Comparison of ENCODE assay signal across 22 cellular contexts in genomic region chr5:158814521-158814920, GRCh38.
DNase-seq lines count a peak whose midpoint lies in the region; ATAC-seq and TF ChIP-seq lines count a peak whose summit lies in the region.
"Had no signal": no experiment of that assay in that cellular context is flagged by ENCODE, and none has a peak within 500 bp of the region (broad histone marks: within the 10 kb centered on the region; RNA-seq: fewer than 3 reads in every experiment).

No MANE protein-coding gene starts in this region.

- H3K27me3 ChIP-seq in mammary epithelial cell (ENCODE audit: insufficient read depth, low read length) (no peaks in the 10 kb centered on the region), Karpas-422 (ENCODE audit: low read length) (no peaks in the 10 kb centered on the region), WERI-Rb-1 (ENCODE audit: insufficient read depth, low read depth, severe bottlenecking) (no peaks in the 10 kb centered on the region)
- H3K27me3 ChIP-seq: body of pancreas, heart left ventricle, tibial artery had no signal

- dilution Hi-C loops in mammary epithelial cell (cut with HindIII; ENCODE audit: low sequenced_read_pairs): no loop called here

- H3K4me2 ChIP-seq in mammary epithelial cell (ENCODE audit: insufficient read depth, low read depth, low read length) (no peak overlapping the region), Karpas-422 (ENCODE audit: low read depth, low read length, poor library complexity, severe bottlenecking) (peak overlapping the region; percentile 37)
- H3K4me2 ChIP-seq: SK-N-SH, smooth muscle cell had no signal

- CTCF ChIA-PET in MCF 10A (lab: Yijun Ruan, JAX) (interaction anchor here (0.7 kb wide), 1 partner anchor 594 kb away, joined by 3 read pairs; no protein-coding TSS in a partner anchor), mammary epithelial cell (lab: Charles Lee; ENCODE audit: low non-redundant PET) (no interaction called here)

- no peak overlapping the region for H3K9ac ChIP-seq in mammary epithelial cell (ENCODE audit: insufficient read depth, low read length)
- H3K9ac ChIP-seq in Karpas-422 (ENCODE audit: low read length): no peak overlapping the region
- H3K9ac ChIP-seq: SK-N-SH had no signal

- in situ Hi-C loops in mammary epithelial cell (cut with MboI; ENCODE audit: low sequenced_read_pairs in 2 of 2): no loop called here

- ATAC-seq in GM19397 (IDR thresholded peaks at IDR 0.05; ENCODE audit: unreplicated experiment): no peak
- ATAC-seq: body of pancreas; heart left ventricle; naive thymus-derived CD8-positive, alpha-beta T cell; stimulated activated naive CD8-positive, alpha-beta T cell treated with anti-CD3 and anti-CD28 coated beads, Interleukin-15, Interleukin-2, amounts not matched to agents 100 U/mL and 50 U/mL, for 24 hours had no signal

- H3K4me1 ChIP-seq in mammary epithelial cell (ENCODE audit: insufficient read depth, low read length) (no peaks in the 10 kb centered on the region), Karpas-422 (ENCODE audit: low read length) (peaks cover 89% of the 10 kb centered on the region)

- H3K36me3 Mint-ChIP-seq in MCF 10A (ENCODE audit: insufficient read depth, unreplicated experiment): no peaks in the 10 kb centered on the region

- H2AFZ ChIP-seq in mammary epithelial cell (ENCODE audit: low read depth, low read length) (no peak overlapping the region), Karpas-422 (ENCODE audit: low read length) (no peak overlapping the region)

- no peaks in the 10 kb centered on the region for H3K27me3 Mint-ChIP-seq in MCF 10A (ENCODE audit: insufficient read depth, unreplicated experiment)
- H3K27me3 Mint-ChIP-seq: naive thymus-derived CD8-positive, alpha-beta T cell had no signal

- H4K20me1 ChIP-seq in mammary epithelial cell (ENCODE audit: insufficient read depth, low read length) (no peaks in the 10 kb centered on the region), Karpas-422 (ENCODE audit: insufficient read depth, low read depth, low read length) (no peaks in the 10 kb centered on the region)

- POLR2A ChIA-PET in MCF 10A (lab: Yijun Ruan, JAX): no interaction called here

- no peak overlapping the region for H3K4me3 Mint-ChIP-seq in MCF 10A (ENCODE audit: unreplicated experiment)

- no peak overlapping the region for H3K27ac ChIP-seq in mammary epithelial cell (ENCODE audit: insufficient read depth, low read depth, low read length)
- H3K27ac ChIP-seq in Karpas-422 (ENCODE audit: low read length): peak overlapping the region; percentile 86
- H3K27ac ChIP-seq in WERI-Rb-1: no peak overlapping the region
- H3K27ac ChIP-seq: body of pancreas, heart left ventricle, RWPE1, tibial artery, VCaP had no signal

- WGBS in mammary epithelial cell (ENCODE audit: low coverage, missing lambda C conversion rate): 46% methylated on average over 4 of the region's 4 CpGs

- no peaks in the 10 kb centered on the region for H3K36me3 ChIP-seq in mammary epithelial cell (ENCODE audit: insufficient read depth, low read length)
- 0 out of 2 replicates have a peak, but pooled peaks cover 8% of the 10 kb centered on the region for H3K36me3 ChIP-seq in Karpas-422 (ENCODE audit: insufficient read depth, low read length)
- H3K36me3 ChIP-seq in WERI-Rb-1: no peaks in the 10 kb centered on the region
- H3K36me3 ChIP-seq: tibial artery had no signal

- TF ChIP-seq CTCF in MCF 10A (IDR thresholded peaks at IDR 0.05; ENCODE audit: unreplicated experiment): no peak
- no peak for TF ChIP-seq CTCF in mammary epithelial cell (conservative IDR thresholded peaks at IDR 0.05 in 1 of 2, IDR thresholded peaks at IDR 0.05 in 1 of 2; ENCODE audit: extremely low read depth in 1 of 2, insufficient read depth in 1 of 2, low read depth in 1 of 2, low read length in 2 of 2)
- no peak for TF ChIP-seq CTCF in WERI-Rb-1 (IDR thresholded peaks at IDR 0.05; ENCODE audit: low read depth, low read length)

- BruUV-seq in MCF 10A (replicated peaks; lab: Mats Ljungman, UMichigan) (no TSS peak), mammary epithelial cell (replicated peaks; lab: Mats Ljungman, UMichigan) (no TSS peak)

- H3K27ac Mint-ChIP-seq in MCF 10A (ENCODE audit: low read depth, unreplicated experiment): peak overlapping the region; percentile 4
- H3K27ac Mint-ChIP-seq: naive thymus-derived CD8-positive, alpha-beta T cell had no signal

- no peaks in the 10 kb centered on the region for H3K9me2 ChIP-seq in Karpas-422 (replicated peaks; ENCODE audit: insufficient read depth, low read length)
- H3K9me2 ChIP-seq: SK-N-SH had no signal

- peaks cover 7% of the 10 kb centered on the region for H3K4me1 Mint-ChIP-seq in MCF 10A (ENCODE audit: insufficient read depth, unreplicated experiment)

- intact Hi-C loops in MCF 10A (cut with micrococcal nuclease): no loop called here
- intact Hi-C loops in mammary epithelial cell (cut with micrococcal nuclease): no loop called here

- H3K4me3 ChIP-seq in mammary epithelial cell (replicated peaks in 1 of 3; ENCODE audit: insufficient read depth in 1 of 3, low read depth in 2 of 3, low read length in 3 of 3): no peak overlapping the region
- H3K4me3 ChIP-seq in Karpas-422 (ENCODE audit: low read length): no peak overlapping the region
- no peak overlapping the region for H3K4me3 ChIP-seq in WERI-Rb-1 (ENCODE audit: low read depth, low read length)
- H3K4me3 ChIP-seq: body of pancreas, heart left ventricle, smooth muscle cell, tibial artery had no signal

- no peaks in the 10 kb centered on the region for H3K9me3 ChIP-seq in mammary epithelial cell (replicated peaks; ENCODE audit: insufficient read depth, low read length)
- H3K9me3 ChIP-seq in Karpas-422 (ENCODE audit: low read length): no peaks in the 10 kb centered on the region
- H3K9me3 ChIP-seq in WERI-Rb-1 (ENCODE audit: severe bottlenecking): peaks cover 5% of the 10 kb centered on the region
- H3K9me3 ChIP-seq: body of pancreas, SK-N-SH, tibial artery had no signal

- H3K79me2 ChIP-seq in mammary epithelial cell (ENCODE audit: insufficient read depth, low read length): no peaks in the 10 kb centered on the region
- H3K79me2 ChIP-seq in Karpas-422 (ENCODE audit: low read length): peaks cover 100% of the 10 kb centered on the region

- DNase-seq in MCF 10A (ENCODE audit: unreplicated experiment) (peak; percentile 53), mammary epithelial cell (no peak), Karpas-422 (no peak), fibroblast of gingiva (ENCODE audit: low read depth) (peak; percentile 77), DMS153 (lab: John Stamatoyannopoulos, UW) (no peak), WERI-Rb-1 (no peak), NCI-H1048 (lab: John Stamatoyannopoulos, UW) (no peak)
- DNase-seq: activated CD4-positive, alpha-beta T cell treated with anti-CD3 and anti-CD28 coated beads, Interleukin-2, amount 50 U/mL, for 4 hours; body of pancreas; effector memory CD4-positive, alpha-beta T cell; heart left ventricle; naive thymus-derived CD8-positive, alpha-beta T cell; NCI-H1417; NCI-H2107; SK-N-SH; stimulated activated CD4-positive, alpha-beta T cell treated with anti-CD3 and anti-CD28 coated beads, Interleukin-4, amount 100 ng/mL, for 1 hour; stimulated activated naive CD8-positive, alpha-beta T cell treated with anti-CD3 and anti-CD28 coated beads, Interleukin-15, Interleukin-2, amounts not matched to agents 100 U/mL and 50 U/mL, for 24 hours; tibial artery had no signal

- H3K9me3 Mint-ChIP-seq in MCF 10A (ENCODE audit: unreplicated experiment): no peaks in the 10 kb centered on the region

Comparison
In these comparisons a context has a peak if more than half of its experiments do, and no peak if none do; other contexts are left out.
1. DNase-seq: peak in MCF 10A (single experiment) and fibroblast of gingiva (single experiment); none in mammary epithelial cell (single experiment), Karpas-422 (single experiment), DMS153 (single experiment), WERI-Rb-1 (single experiment) and NCI-H1048 (single experiment).